8 cellular contexts compared by ENCODE assay signal in genomic region chr22:20982563-20982882, GRCh38. TPM values are rescaled to one million over a fixed set of nuclear protein-coding genes. Genes with fewer than 3 reads are reported as not detected.
DNase-seq lines count a peak whose midpoint lies in the region; ATAC-seq and TF ChIP-seq lines count a peak whose summit lies in the region.

No MANE protein-coding gene starts in this region.

- ATAC-seq in Right ventricle myocardium inferior: no peak
- ATAC-seq in heart left ventricle: peak in 2 of 4 donors; percentile 11 to 16

- no peak overlapping the region for H3K27ac ChIP-seq in cardiac muscle cell
- H3K27ac ChIP-seq in SU-DHL-6 (ENCODE audit: low read depth, low read length): no peak overlapping the region
- peak overlapping the region in 11 of 12 donors; percentile 90 to 96 (median 94) for H3K27ac ChIP-seq in heart left ventricle

- POLR2A ChIA-PET in HEK293T (lab: Yijun Ruan, JAX): interaction anchor here (0.6 to 4.1 kb wide), 38 partner anchors 9 to 184 kb away, joined by 3 to 121 read pairs (median 6); partner anchors contain the start of genes AIFM3, CRKL, LRRC74B and P2RX6

- H3K9me2 ChIP-seq in SU-DHL-6 (replicated peaks; ENCODE audit: insufficient read depth, low read length): no peaks in the 10 kb centered on the region

- H3K36me3 ChIP-seq in cardiac muscle cell: peaks cover 2% of the 10 kb centered on the region
- no peaks in the 10 kb centered on the region for H3K36me3 ChIP-seq in SU-DHL-6 (ENCODE audit: low read length)
- H3K36me3 ChIP-seq in heart left ventricle: peaks cover 0 to 36% (median 22%) of the 10 kb centered on the region in 9 donors
- peaks cover 20% of the 10 kb centered on the region for H3K36me3 ChIP-seq in skeletal muscle satellite cell (ENCODE audit: insufficient read depth, low read length)

- no peak for TF ChIP-seq POLR2A in heart left ventricle (IDR thresholded peaks at IDR 0.05)

- H3F3A ChIP-seq in SU-DHL-6 (ENCODE audit: insufficient read depth): no peaks in the 10 kb centered on the region

- no peaks in the 10 kb centered on the region for H3K79me2 ChIP-seq in SU-DHL-6 (ENCODE audit: insufficient read depth, low read length)

- peak overlapping the region; percentile 93 for H3K4me2 ChIP-seq in SU-DHL-6 (ENCODE audit: low read depth, low read length, poor library complexity, severe bottlenecking)
- H3K4me2 ChIP-seq in skeletal muscle satellite cell (ENCODE audit: low read length): peak overlapping the region; percentile 92

- 0 to 2% (median 1%) methylated on average over 9 to 12 of the region's 12 CpGs for WGBS in heart left ventricle, 4 donors

- H3K9ac ChIP-seq in SU-DHL-6 (ENCODE audit: low read length) (peak overlapping the region; percentile 81), skeletal muscle satellite cell (ENCODE audit: low read depth, low read length) (peak overlapping the region; percentile 91)

- H3K4me1 ChIP-seq in cardiac muscle cell (ENCODE audit: low read depth) (peaks cover 4% of the 10 kb centered on the region), heart left ventricle (peaks cover 7 to 39% (median 25%) of the 10 kb centered on the region in 12 donors), skeletal muscle satellite cell (ENCODE audit: control insufficient read depth, insufficient read depth, low read length) (peaks cover 26% of the 10 kb centered on the region)

- intact Hi-C loops in Right ventricle myocardium inferior (cut with DNase I): loop anchor here (1.0 kb wide), 1 partner anchor 19 kb away; no protein-coding TSS in a partner anchor
- intact Hi-C loops in heart left ventricle (cut with DNase I): loop anchor here in 3 of 10 donors (1.0 to 10.0 kb wide), 7 partner anchors 35 to 128 kb away; partner anchors contain the start of genes CRKL (in 1 of the 3), PI4KA (in 1 of the 3) and SNAP29 (in 1 of the 3)

- no peak for DNase-seq in cardiac muscle cell (ENCODE audit: low read depth in 1 of 2, low spot score in 1 of 2)
- no peak for DNase-seq in Right ventricle myocardium inferior (ENCODE audit: missing footprints)
- no peak for DNase-seq in heart left ventricle
- DNase-seq in NCI-H1105 (lab: John Stamatoyannopoulos, UW): no peak
- no peak for DNase-seq in HEK293T (ENCODE audit: extremely low spot score)
- no peak for DNase-seq in activated CD4-positive, CD25-positive, alpha-beta regulatory T cell (lab: John Stamatoyannopoulos, UW)

- H3K27me3 ChIP-seq in cardiac muscle cell (no peaks in the 10 kb centered on the region), SU-DHL-6 (ENCODE audit: low read length) (no peaks in the 10 kb centered on the region), heart left ventricle (peaks cover 0 to 3% (median 0%) of the 10 kb centered on the region in 9 donors), skeletal muscle satellite cell (ENCODE audit: control insufficient read depth, insufficient read depth, low read length) (no peaks in the 10 kb centered on the region)

- H4K20me1 ChIP-seq in SU-DHL-6 (ENCODE audit: low read depth, low read length): no peaks in the 10 kb centered on the region

- H3K4me3 ChIP-seq in cardiac muscle cell (peak overlapping the region; percentile 64), SU-DHL-6 (ENCODE audit: insufficient read depth, low read length, poor library complexity, severe bottlenecking) (peak overlapping the region; percentile 73), heart left ventricle (peak overlapping the region; percentile 65 to 99 (median 88)), skeletal muscle satellite cell (ENCODE audit: low read length) (peak overlapping the region; percentile 96)

- CTCF ChIA-PET in HEK293T (lab: Yijun Ruan, JAX): interaction anchor here (0.6 to 1.1 kb wide), 5 partner anchors 9 to 126 kb away, joined by 3 to 8 read pairs (median 4); no protein-coding TSS in a partner anchor

- TF ChIP-seq CTCF in cardiac muscle cell (IDR thresholded peaks at IDR 0.05; ENCODE audit: low read depth, low read length) (no peak), SU-DHL-6 (IDR thresholded peaks at IDR 0.05; ENCODE audit: insufficient read depth, low read length, poor library complexity, severe bottlenecking) (no peak), heart left ventricle (IDR thresholded peaks at IDR 0.05) (no peak)

- H2AFZ ChIP-seq in SU-DHL-6 (ENCODE audit: low read depth, low read length, severe bottlenecking): peak overlapping the region; percentile 91

- no peaks in the 10 kb centered on the region for H3K9me3 ChIP-seq in cardiac muscle cell (ENCODE audit: low read depth)
- no peaks in the 10 kb centered on the region for H3K9me3 ChIP-seq in SU-DHL-6 (ENCODE audit: insufficient read depth, low read length)
- peaks cover 0 to 13% (median 2%) of the 10 kb centered on the region in 12 donors for H3K9me3 ChIP-seq in heart left ventricle
- H3K9me3 ChIP-seq in skeletal muscle satellite cell (replicated peaks; ENCODE audit: low read length): peaks cover 8% of the 10 kb centered on the region

TF ChIP-seq in HEK293T, 16 proteins besides CTCF, POLR2A, EP300 and RAD21:
- TF ChIP-seq HDGF (IDR thresholded peaks at IDR 0.05; ENCODE audit: borderline replicate concordance): no peak
- no peak for TF ChIP-seq PKNOX1 (IDR thresholded peaks at IDR 0.05)
- TF ChIP-seq ZNF384 (IDR thresholded peaks at IDR 0.05): no peak
- TF ChIP-seq FOXA1 (IDR thresholded peaks at IDR 0.05): no peak
- TF ChIP-seq FOXK2 (IDR thresholded peaks at IDR 0.05): no peak
- no peak for TF ChIP-seq ELF4 (IDR thresholded peaks at IDR 0.05)
- no peak for TF ChIP-seq TARDBP (IDR thresholded peaks at IDR 0.05)
- no peak for TF ChIP-seq FOXM1 (IDR thresholded peaks at IDR 0.05; ENCODE audit: borderline replicate concordance)
- no peak for TF ChIP-seq ARNT (IDR thresholded peaks at IDR 0.05)
- no peak for TF ChIP-seq BHLHE40 (IDR thresholded peaks at IDR 0.05; ENCODE audit: borderline replicate concordance)
- no peak for TF ChIP-seq SUZ12 (IDR thresholded peaks at IDR 0.05)
- TF ChIP-seq NFRKB (IDR thresholded peaks at IDR 0.05): no peak
- TF ChIP-seq LEF1 (IDR thresholded peaks at IDR 0.05; ENCODE audit: borderline replicate concordance): no peak
- no peak for TF ChIP-seq CTBP1 (IDR thresholded peaks at IDR 0.05; ENCODE audit: borderline replicate concordance)
- TF ChIP-seq L3MBTL2 (conservative IDR thresholded peaks at IDR 0.05): no peak
- no peak for TF ChIP-seq SP1 (IDR thresholded peaks at IDR 0.05)

RNA-seq across cellular contexts. Expression of gene LZTR1, which starts 0.4 kb away (rescaled TPM):
- total RNA-seq in cardiac muscle cell (50.8 and 62.6 TPM in 2 replicates), Right ventricle myocardium inferior (24.3 TPM), heart left ventricle (10 to 100 TPM; 18.4 to 41.9 (median 26.6) TPM)
- polyA plus RNA-seq in cardiac muscle cell (41.7 and 60.9 TPM in 2 replicates), heart left ventricle (10 to 100 TPM; 18.4 to 29.3 TPM)
- total RNA-seq in skeletal muscle satellite cell (2012; rRNA removed): 37.3 and 45.4 TPM in 2 replicates

RNA-seq across cellular contexts. Expression of gene AIFM3, which starts 15.5 kb away (rescaled TPM):
- total RNA-seq in cardiac muscle cell (2.0 and 4.8 TPM in 2 replicates), Right ventricle myocardium inferior (0.65 TPM), heart left ventricle (1 to 10 TPM in 2 of 9 donors, under 1 TPM in 5, not detected in 2; 0.25 to 3.0 (median 0.49) TPM)
- polyA plus RNA-seq in cardiac muscle cell (0.67 and 0.87 TPM in 2 replicates), heart left ventricle (under 1 TPM; 0.28 to 0.69 TPM)
- total RNA-seq in skeletal muscle satellite cell (2012; rRNA removed): 0.22 and 0.76 TPM in 2 replicates

RNA-seq across cellular contexts. Expression of gene THAP7, which starts 19.4 kb away (rescaled TPM):
- 61.1 and 69.8 TPM in 2 replicates for total RNA-seq in cardiac muscle cell
- polyA plus RNA-seq in cardiac muscle cell: 47.5 and 49.7 TPM in 2 replicates
- 17.0 TPM for total RNA-seq in Right ventricle myocardium inferior
- 10 to 100 TPM; 15.3 to 39.0 (median 17.5) TPM for total RNA-seq in heart left ventricle
- 10 to 100 TPM; 29.8 to 35.0 TPM for polyA plus RNA-seq in heart left ventricle
- total RNA-seq in skeletal muscle satellite cell (2012; rRNA removed): 14.2 and 19.9 TPM in 2 replicates

RNA-seq across cellular contexts. Expression of gene P2RX6, which starts 32.4 kb away (rescaled TPM):
- total RNA-seq in cardiac muscle cell: 8.6 and 11.8 TPM in 2 replicates
- 7.9 and 8.9 TPM in 2 replicates for polyA plus RNA-seq in cardiac muscle cell
- total RNA-seq in Right ventricle myocardium inferior: 2.8 TPM
- total RNA-seq in heart left ventricle: 1 to 10 TPM in 7 of 9 donors, under 1 TPM in 2; 0.21 to 4.8 (median 1.7) TPM
- under 1 TPM; 0.06 to 0.72 TPM for polyA plus RNA-seq in heart left ventricle
- total RNA-seq in skeletal muscle satellite cell (2012; rRNA removed): 0.25 and 1.3 TPM in 2 replicates

RNA-seq across cellular contexts. Expression of gene SLC7A4, which starts 49.8 kb away (rescaled TPM):
- total RNA-seq in cardiac muscle cell (1.8 and 4.0 TPM in 2 replicates), Right ventricle myocardium inferior (0.51 TPM), heart left ventricle (1 to 10 TPM in 1 of 9 donors, under 1 TPM in 2, not detected in 6; 0.24 to 2.8 (median 0.31) TPM)
- polyA plus RNA-seq in cardiac muscle cell (3.0 and 4.4 TPM in 2 replicates), heart left ventricle (not detected)
- 0.44 TPM in 1 of 2 replicates, not detected in the other for total RNA-seq in skeletal muscle satellite cell (2012; rRNA removed)

Comparison
In these comparisons a context has a peak if more than half of its experiments do, and no peak if none do; other contexts are left out.
1. H3K27ac ChIP-seq: peak in heart left ventricle (11 of 12); none in cardiac muscle cell (single experiment) and SU-DHL-6 (single experiment).
2. Peak in every context shown above with its lines, with median percentiles within 50 percentile points of each other: H3K4me3 ChIP-seq.